ENCODE assay signal across 1 cellular context in genomic region chr5:138833095-138833494, GRCh38.
TF ChIP-seq lines count a peak whose summit lies in the region.

No MANE protein-coding gene starts in this region.

TF ChIP-seq in GM23338, 12 proteins besides CTCF, POLR2A, EP300 and RAD21 (continued from another document):
- TF ChIP-seq ZNF462 (CRISPR knock-in tag; IDR thresholded peaks at IDR 0.05) (no peak), ETS1 (IDR thresholded peaks at IDR 0.05) (no peak), EZH2phosphoT487 (IDR thresholded peaks at IDR 0.05; ENCODE audit: unreplicated experiment) (no peak), CREB1 (CRISPR knock-in tag; IDR thresholded peaks at IDR 0.05; ENCODE audit: low read depth) (no peak), JUNB (IDR thresholded peaks at IDR 0.05; ENCODE audit: unreplicated experiment) (no peak), NANOG (IDR thresholded peaks at IDR 0.05; ENCODE audit: borderline replicate concordance) (no peak), ZNF114 (CRISPR knock-in tag; IDR thresholded peaks at IDR 0.05) (no peak), ZNF331 (CRISPR knock-in tag; IDR thresholded peaks at IDR 0.05; ENCODE audit: low read depth) (no peak), EZH2 (IDR thresholded peaks at IDR 0.05; ENCODE audit: low read depth, unreplicated experiment) (no peak), REST (IDR thresholded peaks at IDR 0.05; ENCODE audit: unreplicated experiment) (no peak), STAT1 (IDR thresholded peaks at IDR 0.05; ENCODE audit: unreplicated experiment) (no peak)
TF ChIP-seq in GM23338: peak in this region for 0.
